Comparison of ENCODE assay signal across 24 cellular contexts in genomic region chr20:61292391-61292790, GRCh38. TPM values are rescaled to one million over a fixed set of nuclear protein-coding genes. Genes with fewer than 3 reads are reported as not detected.
"Had no signal": no experiment of that assay in that cellular context is flagged by ENCODE, and none has a peak within 500 bp of the region (broad histone marks: within the 10 kb centered on the region; RNA-seq: fewer than 3 reads in every experiment).

No MANE protein-coding gene starts in this region.

- ATAC-seq: effector memory CD8-positive, alpha-beta T cell; esophagus mucosa; gastrocnemius medialis; left lung; left ventricle myocardium superior; lower lobe of right lung; mucosa of descending colon had no signal

- H3K27me3 ChIP-seq: colonic mucosa had no signal

- DNase-seq: colonic mucosa; cortex of kidney; effector CD8-positive, alpha-beta T cell; effector memory CD8-positive, alpha-beta T cell; endodermal cell; erythroblast; esophagus squamous epithelium; foreskin fibroblast; foreskin melanocyte; gastrocnemius medialis; glutamatergic neuron; head of caudate nucleus; heart right ventricle; hippocampal formation; left cardiac atrium; left lung; left ventricle myocardium superior; lower lobe of right lung; mesenchymal stem cell; mucosa of descending colon; naive B cell had no signal

- H3K36me3 ChIP-seq: colonic mucosa, esophagus squamous epithelium, gastrocnemius medialis, heart right ventricle, left lung, lower lobe of right lung had no signal

- H3K27ac ChIP-seq: colonic mucosa, epithelial cell of prostate, esophagus squamous epithelium, gastrocnemius medialis, heart right ventricle, left lung, lower lobe of right lung had no signal

- H3K4me3 ChIP-seq: colonic mucosa, esophagus squamous epithelium, gastrocnemius medialis, heart right ventricle, left lung, lower lobe of right lung, mucosa of descending colon had no signal

- H3K9me3 ChIP-seq: colonic mucosa, esophagus squamous epithelium, gastrocnemius medialis, lower lobe of right lung, mucosa of descending colon had no signal

- H3K4me1 ChIP-seq: colonic mucosa, esophagus squamous epithelium, gastrocnemius medialis, heart right ventricle, left lung, lower lobe of right lung had no signal

RNA-seq across cellular contexts. Expression of gene CDH4, which starts 40.3 kb away (rescaled TPM):
- total RNA-seq: esophagus mucosa, left ventricle myocardium superior, mesenteric fat pad had no signal
